In the genomic region with DNA sequence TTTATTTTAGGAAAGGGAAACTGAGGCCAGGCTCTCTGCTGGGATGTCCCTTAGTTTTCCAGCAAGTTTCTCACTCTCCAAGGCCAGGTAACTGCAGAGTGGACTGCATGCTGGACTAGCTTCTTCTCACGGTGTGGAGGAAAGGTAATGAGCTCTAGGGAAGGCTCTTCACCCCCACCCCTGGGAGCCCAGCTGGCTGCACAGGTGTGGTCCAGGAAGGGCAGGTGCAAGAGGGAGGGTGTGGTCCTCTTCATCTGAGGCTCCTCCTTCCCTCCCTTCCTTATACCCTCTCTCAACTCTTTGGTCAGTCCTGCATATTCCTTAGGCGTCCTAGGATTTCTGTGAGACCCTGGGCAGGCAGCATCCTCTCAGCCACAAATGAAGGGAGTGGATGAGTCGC, we compare ENCODE assay signal across 2 cellular contexts.
TF ChIP-seq lines count a peak whose summit lies in the region.

No MANE protein-coding gene starts in this region.

TF ChIP-seq in SK-N-SH, 30 proteins besides CTCF, POLR2A, EP300 and RAD21:
- no peak for TF ChIP-seq REST (IDR thresholded peaks at IDR 0.05; ENCODE audit: low read depth, low read length)
- no peak for TF ChIP-seq JUND (IDR thresholded peaks at IDR 0.05)
- no peak for TF ChIP-seq RXRA (IDR thresholded peaks at IDR 0.05; ENCODE audit: borderline replicate concordance, low read depth)
- no peak for TF ChIP-seq USF2 (IDR thresholded peaks at IDR 0.05; ENCODE audit: borderline replicate concordance, low read depth, low read length)
TF ChIP-seq in SK-N-SH: peak in this region for 0.

TF ChIP-seq in SK-N-SH treated with all-trans-retinoic acid at 6 μM for 48 hours, 23 proteins besides CTCF, POLR2A, EP300 and RAD21:
- TF ChIP-seq ZFP30 (CRISPR knock-in tag; IDR thresholded peaks at IDR 0.05), result no peak
- no peak for TF ChIP-seq TCF4 (CRISPR knock-in tag; IDR thresholded peaks at IDR 0.05; ENCODE audit: borderline replicate concordance)
- no peak for TF ChIP-seq ISL1 (CRISPR knock-in tag; IDR thresholded peaks at IDR 0.05)
- no peak for TF ChIP-seq SNAI2 (CRISPR knock-in tag; IDR thresholded peaks at IDR 0.05)
- no peak for TF ChIP-seq ZNF70 (CRISPR knock-in tag; IDR thresholded peaks at IDR 0.05)
- no peak for TF ChIP-seq POU6F1 (CRISPR knock-in tag; IDR thresholded peaks at IDR 0.05; ENCODE audit: borderline replicate concordance, low read depth)
- TF ChIP-seq OSR1 (CRISPR knock-in tag; IDR thresholded peaks at IDR 0.05), result no peak
- TF ChIP-seq PATZ1 (CRISPR knock-in tag; IDR thresholded peaks at IDR 0.05; ENCODE audit: borderline replicate concordance), result no peak
- TF ChIP-seq, protein P1, sequence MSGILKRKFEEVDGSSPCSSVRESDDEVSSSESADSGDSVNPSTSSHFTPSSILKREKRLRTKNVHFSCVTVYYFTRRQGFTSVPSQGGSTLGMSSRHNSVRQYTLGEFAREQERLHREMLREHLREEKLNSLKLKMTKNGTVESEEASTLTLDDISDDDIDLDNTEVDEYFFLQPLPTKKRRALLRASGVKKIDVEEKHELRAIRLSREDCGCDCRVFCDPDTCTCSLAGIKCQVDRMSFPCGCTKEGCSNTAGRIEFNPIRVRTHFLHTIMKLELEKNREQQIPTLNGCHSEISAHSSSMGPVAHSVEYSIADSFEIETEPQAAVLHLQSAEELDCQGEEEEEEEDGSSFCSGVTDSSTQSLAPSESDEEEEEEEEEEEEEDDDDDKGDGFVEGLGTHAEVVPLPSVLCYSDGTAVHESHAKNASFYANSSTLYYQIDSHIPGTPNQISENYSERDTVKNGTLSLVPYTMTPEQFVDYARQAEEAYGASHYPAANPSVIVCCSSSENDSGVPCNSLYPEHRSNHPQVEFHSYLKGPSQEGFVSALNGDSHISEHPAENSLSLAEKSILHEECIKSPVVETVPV (CRISPR knock-in tag; IDR thresholded peaks at IDR 0.05), result no peak
- no peak for TF ChIP-seq BACH2 (CRISPR knock-in tag; IDR thresholded peaks at IDR 0.05; ENCODE audit: borderline replicate concordance)
- no peak for TF ChIP-seq ESRRG (CRISPR knock-in tag; IDR thresholded peaks at IDR 0.05)
- TF ChIP-seq TOX (CRISPR knock-in tag; IDR thresholded peaks at IDR 0.05; ENCODE audit: borderline replicate concordance), result no peak
- TF ChIP-seq ZFP3 (CRISPR knock-in tag; IDR thresholded peaks at IDR 0.05), result no peak
